Comparison of ENCODE assay signal across 27 cellular contexts in genomic region chr12:124323771-124324530, GRCh38. TPM values are rescaled to one million over a fixed set of nuclear protein-coding genes. Genes with fewer than 3 reads are reported as not detected.
DNase-seq lines count a peak whose midpoint lies in the region; ATAC-seq, FAIRE-seq and TF ChIP-seq lines count a peak whose summit lies in the region.
"Had no signal": no experiment of that assay in that cellular context is flagged by ENCODE, and none has a peak within 500 bp of the region (broad histone marks: within the 10 kb centered on the region; RNA-seq: fewer than 3 reads in every experiment).

No MANE protein-coding gene starts in this region.

- ATAC-seq in GM21367 (IDR thresholded peaks at IDR 0.05; ENCODE audit: unreplicated experiment) (no peak), GM19463 (IDR thresholded peaks at IDR 0.05; ENCODE audit: unreplicated experiment) (no peak)
- ATAC-seq: activated CD8-positive, alpha-beta T cell treated with anti-CD3 and anti-CD28 coated beads for 36 hours; activated T-cell treated with anti-CD3 and anti-CD28 coated beads, Interleukin-2, amount 50 U/mL, for 4 hours; left cardiac atrium had no signal

- no peaks in the 10 kb centered on the region for H3K27me3 ChIP-seq in BLaER1
- H3K27me3 ChIP-seq in mesenchymal stem cell (ENCODE audit: control insufficient read depth in 1 of 2, insufficient read depth in 1 of 2, low read length in 2 of 2): peaks cover 3 to 7% of the 10 kb centered on the region in 2 experiments
- H3K27me3 ChIP-seq: right atrium auricular region, upper lobe of left lung had no signal

- H4K91ac ChIP-seq in mesenchymal stem cell (ENCODE audit: low read length): no peak overlapping the region

- no peak overlapping the region for H3K18ac ChIP-seq in mesenchymal stem cell (ENCODE audit: low read depth in 1 of 2, low read length in 2 of 2)

- no peak overlapping the region for H4K8ac ChIP-seq in mesenchymal stem cell (ENCODE audit: low read length)

- H2BK120ac ChIP-seq in mesenchymal stem cell (ENCODE audit: low read depth, low read length): no peak overlapping the region

- H3K4me1 ChIP-seq in BLaER1 (peaks cover 16% of the 10 kb centered on the region), mesenchymal stem cell (ENCODE audit: control insufficient read depth, insufficient read depth, low read depth, low read length) (peaks cover 5% of the 10 kb centered on the region)
- H3K4me1 ChIP-seq: HAP-1, upper lobe of left lung had no signal

- no peak overlapping the region for H3K4me3 Mint-ChIP-seq in chondrocyte (ENCODE audit: unreplicated experiment)
- H3K4me3 Mint-ChIP-seq: activated CD8-positive, alpha-beta T cell treated with anti-CD3 and anti-CD28 coated beads for 36 hours; activated T-cell treated with anti-CD3 and anti-CD28 coated beads, Interleukin-2, amount 50 U/mL, for 4 hours had no signal

- H3K14ac ChIP-seq in mesenchymal stem cell (ENCODE audit: low read length in 2 of 2): no peak overlapping the region

- H3K36me3 ChIP-seq in BLaER1: peaks cover 47% of the 10 kb centered on the region
- H3K36me3 ChIP-seq in mesenchymal stem cell (ENCODE audit: control insufficient read depth in 1 of 2, insufficient read depth in 2 of 2, low read depth in 1 of 2, low read length in 2 of 2): peaks cover 51 to 66% of the 10 kb centered on the region in 2 experiments

- H3K9ac ChIP-seq in BLaER1 (no peak overlapping the region), mesenchymal stem cell (ENCODE audit: low read length) (no peak overlapping the region)
- H3K9ac ChIP-seq: KMS-11 had no signal

- H2BK5ac ChIP-seq in mesenchymal stem cell (ENCODE audit: low read depth, low read length, poor library complexity, severe bottlenecking): no peak overlapping the region

- H3K23ac ChIP-seq in mesenchymal stem cell (ENCODE audit: low read length in 2 of 2): no peak overlapping the region

- H2AK5ac ChIP-seq in mesenchymal stem cell (ENCODE audit: low read length, severe bottlenecking): no peak overlapping the region

- WGBS in mesenchymal stem cell: 98% methylated on average over 11 of the region's 11 CpGs
- WGBS in lower leg skin, 2 donors: 98% methylated on average over 11 of the region's 11 CpGs

- peak overlapping the region; percentile 13; the same call in 1 of the 2 replicates for H3K4me3 ChIP-seq in BLaER1
- H3K4me3 ChIP-seq in mesenchymal stem cell (ENCODE audit: insufficient read depth in 1 of 2, low read depth in 1 of 2, low read length in 2 of 2): no peak overlapping the region
- H3K4me3 ChIP-seq in lower leg skin (ENCODE audit: low read depth, poor library complexity, severe bottlenecking): no peak overlapping the region
- H3K4me3 ChIP-seq: HAP-1, right atrium auricular region, upper lobe of left lung had no signal

- peaks cover 38% of the 10 kb centered on the region for H3K9me3 ChIP-seq in BLaER1
- H3K9me3 ChIP-seq in mesenchymal stem cell (ENCODE audit: control insufficient read depth, low read length): peaks cover 13% of the 10 kb centered on the region

- DNase-seq in HTR-8/SVneo (ENCODE audit: insufficient read length, low spot score) (no peak), chondrocyte (ENCODE audit: low spot score) (no peak), mesenchymal stem cell (peak; percentile 26), MV-4-11 (lab: John Stamatoyannopoulos, UW) (no peak), lower leg skin (ENCODE audit: low spot score in 2 of 2) (no peak)
- DNase-seq: activated CD8-positive, alpha-beta T cell treated with anti-CD3 and anti-CD28 coated beads for 36 hours; activated T-cell treated with anti-CD3 and anti-CD28 coated beads, Interleukin-2, amount 50 U/mL, for 4 hours; amniotic stem cell; COR-L47; foreskin fibroblast; left cardiac atrium; midbrain; NCI-H1105; NCI-H2107; NCI-H524 treated with DMSO at 0.1 percent for 48 hours; Right ventricle myocardium superior; stimulated activated naive CD4-positive, alpha-beta T cell treated with Interleukin-2 at 50 U/mL for 16 hours had no signal

- peaks cover 11% of the 10 kb centered on the region for H3K4me1 Mint-ChIP-seq in chondrocyte (ENCODE audit: low read depth)

- no peak overlapping the region for H2AFZ ChIP-seq in mesenchymal stem cell (ENCODE audit: low read depth, low read length)

- no peak for TF ChIP-seq CTCF in chondrocyte (IDR thresholded peaks at IDR 0.05)
- TF ChIP-seq CTCF in lower leg skin (IDR thresholded peaks at IDR 0.05): no peak

- H3K36me3 Mint-ChIP-seq in chondrocyte (ENCODE audit: low read depth): peaks cover 21% of the 10 kb centered on the region

- peak overlapping the region; percentile 17 for H3K27ac Mint-ChIP-seq in chondrocyte (ENCODE audit: unreplicated experiment)
- H3K27ac Mint-ChIP-seq: activated CD8-positive, alpha-beta T cell treated with anti-CD3 and anti-CD28 coated beads for 36 hours had no signal

- peak; percentile 95 for FAIRE-seq in HTR-8/SVneo (lab: Jason Lieb, UNC)

- peaks cover 12% of the 10 kb centered on the region for H3K9me3 Mint-ChIP-seq in chondrocyte (ENCODE audit: low read depth)

- H3K4ac ChIP-seq in mesenchymal stem cell (ENCODE audit: low read depth in 1 of 2, low read length in 2 of 2): no peak overlapping the region

- H3K27ac ChIP-seq in BLaER1 (no peak overlapping the region), mesenchymal stem cell (ENCODE audit: low read length, poor library complexity, severe bottlenecking) (no peak overlapping the region)
- H3K27ac ChIP-seq: HL-60, KMS-11, right atrium auricular region, upper lobe of left lung, VCaP had no signal

- no peak overlapping the region for H2BK15ac ChIP-seq in mesenchymal stem cell (ENCODE audit: low read depth, poor library complexity, severe bottlenecking)

- no peaks in the 10 kb centered on the region for H4K20me1 ChIP-seq in BLaER1

- H3K4me2 ChIP-seq in BLaER1 (no peak overlapping the region), mesenchymal stem cell (ENCODE audit: low read length, poor library complexity, severe bottlenecking) (no peak overlapping the region)
- H3K4me2 ChIP-seq: KMS-11 had no signal

- no peak for TF ChIP-seq POLR2A in lower leg skin (IDR thresholded peaks at IDR 0.05)

- H3K79me1 ChIP-seq in mesenchymal stem cell (replicated peaks; ENCODE audit: low read length, poor library complexity, severe bottlenecking): peaks cover 23% of the 10 kb centered on the region

- intact Hi-C loops in lower leg skin (cut with DNase I; ENCODE audit: low total_unique reads): loop anchor here (10.0 kb wide), 1 partner anchor 289 kb away; no protein-coding TSS in a partner anchor

- H2BK12ac ChIP-seq in mesenchymal stem cell (ENCODE audit: low read length in 2 of 2): no peak overlapping the region

- H3K27me3 Mint-ChIP-seq in chondrocyte (ENCODE audit: low read depth): no peaks in the 10 kb centered on the region
- H3K27me3 Mint-ChIP-seq: activated CD8-positive, alpha-beta T cell treated with anti-CD3 and anti-CD28 coated beads for 36 hours had no signal

RNA-seq across cellular contexts. Expression of gene RFLNA, which starts 29.1 kb away (rescaled TPM):
- total RNA-seq in chondrocyte (1.0 to 4.7 TPM (median 1.3 TPM) in 3 replicates), lower leg skin (1 to 10 TPM in 1 of 4 donors, under 1 TPM in 3; 0.72 to 1.6 (median 0.82) TPM)
- 1.3 TPM for polyA plus RNA-seq in mesenchymal stem cell (2013, experiment 1 of 2)
- 1.1 TPM for polyA plus RNA-seq in mesenchymal stem cell (2013, experiment 2 of 2)
- total RNA-seq: activated CD8-positive, alpha-beta T cell treated with anti-CD3 and anti-CD28 coated beads for 36 hours; activated T-cell treated with anti-CD3 and anti-CD28 coated beads, Interleukin-2, amount 50 U/mL, for 4 hours; T-helper 1 cell treated with Interleukin-12 subunit alpha and Interleukin-12 subunit beta and Interleukin-4 antibody, amounts not matched to agents 30 ng/mL and 1 ng/mL, for 36 hours had no signal
